ENCODE assay signal across 17 cellular contexts in the genomic region with DNA sequence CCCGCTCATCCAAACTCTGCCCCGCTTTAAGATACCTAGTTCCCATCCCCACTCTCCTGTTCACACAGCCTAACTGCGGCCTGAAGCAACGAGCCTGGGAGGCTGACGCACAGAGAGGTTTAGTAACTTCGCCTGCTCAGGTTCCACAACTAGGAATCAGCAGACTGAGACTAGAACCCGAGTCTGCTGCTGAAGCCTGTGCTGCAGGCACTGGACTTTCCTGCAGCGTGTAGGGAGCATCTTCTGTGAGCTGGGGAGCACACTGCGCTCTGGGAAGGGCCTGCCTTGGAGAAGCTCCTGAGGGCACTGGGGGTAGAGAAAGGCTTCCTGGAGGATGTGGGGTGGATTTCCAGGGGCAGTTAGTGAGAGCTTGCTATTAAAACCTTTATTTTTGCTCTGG. TPM values are rescaled to one million over a fixed set of nuclear protein-coding genes. Genes with fewer than 3 reads are reported as not detected.
DNase-seq lines count a peak whose midpoint lies in the region; ATAC-seq and TF ChIP-seq lines count a peak whose summit lies in the region.
"Had no signal": no experiment of that assay in that cellular context is flagged by ENCODE, and none has a peak within 500 bp of the region (broad histone marks: within the 10 kb centered on the region; RNA-seq: fewer than 3 reads in every experiment).

No MANE protein-coding gene starts in this region.

- H2BK12ac ChIP-seq in trophoblast cell (ENCODE audit: low read length) (no peak overlapping the region), H9 (ENCODE audit: insufficient read length, low read depth, low read length) (no peak overlapping the region)

- DNase-seq in activated naive CD8-positive, alpha-beta T cell treated with anti-CD3 and anti-CD28 coated beads, Interleukin-2, amount 50 U/mL, for 24 hours: no peak
- no peak for DNase-seq in activated naive CD8-positive, alpha-beta T cell treated with anti-CD3 and anti-CD28 coated beads for 36 hours
- no peak for DNase-seq in Panc1 (ENCODE audit: low read depth, low spot score)
- DNase-seq in trophoblast cell: no peak
- DNase-seq in H9: no peak
- no peak for DNase-seq in mesenteric fat pad (ENCODE audit: low spot score)
- DNase-seq: AML-193; CD4-positive, alpha-beta T cell; DMS153; DMS79 treated with DMSO at 0.1 percent for 48 hours; GOT3; H7 had no signal

- H4K20me1 ChIP-seq in H9 (ENCODE audit: control insufficient read depth, insufficient read depth, insufficient read length): no peaks in the 10 kb centered on the region

- H3K4me2 ChIP-seq in trophoblast cell (ENCODE audit: low read length): no peak overlapping the region
- H3K4me2 ChIP-seq in H9 (ENCODE audit: insufficient read depth, insufficient read length, low read length): no peak overlapping the region
- H3K4me2 ChIP-seq: A549 had no signal

- peak overlapping the region; percentile 41 for H3K9ac ChIP-seq in trophoblast cell (ENCODE audit: low read length)
- H3K9ac ChIP-seq in H9 (ENCODE audit: extremely low read depth, insufficient read length, low read length): no peak overlapping the region

- H3K23ac ChIP-seq in trophoblast cell (ENCODE audit: low read length): no peak overlapping the region
- no peak overlapping the region for H3K23ac ChIP-seq in H9 (ENCODE audit: insufficient read length, low read depth, low read length)

- no peak overlapping the region for H3K56ac ChIP-seq in H9 (ENCODE audit: insufficient read length, low read depth, low read length)

- in situ Hi-C loops in Panc1 (cut with HindIII; ENCODE audit: low pct_unique_long_range_greater_than_20kb, low sequenced_read_pairs): no loop called here

- TSS peak; percentile 26 for BruUV-seq in Panc1 (replicated peaks; lab: Mats Ljungman, UMichigan)

- H3K4me3 ChIP-seq in Panc1 (ENCODE audit: low read depth in 2 of 2, low read length in 2 of 2): no peak overlapping the region
- H3K4me3 ChIP-seq in trophoblast cell (ENCODE audit: low read depth, low read length): peak overlapping the region; percentile 5
- H3K4me3 ChIP-seq: A549, GM12878 had no signal

- H4K5ac ChIP-seq in H9 (ENCODE audit: insufficient read length, low read depth, low read length): no peak overlapping the region

- H4K12ac ChIP-seq in trophoblast cell (ENCODE audit: low read depth, low read length): no peak overlapping the region

- intact Hi-C loops in Panc1 (cut with micrococcal nuclease; ENCODE audit: unreplicated experiment): no loop called here

- CTCF ChIA-PET in Panc1 (lab: Charles Lee): no interaction called here

- no peaks in the 10 kb centered on the region for H3K23me2 ChIP-seq in H9 (ENCODE audit: insufficient read length, low read depth, low read length, poor library complexity, severe bottlenecking)

- no peak overlapping the region for H2BK120ac ChIP-seq in trophoblast cell (ENCODE audit: insufficient read depth, low read length, poor library complexity)
- no peak overlapping the region for H2BK120ac ChIP-seq in H9 (ENCODE audit: low read depth, low read length, poor library complexity, severe bottlenecking)

- no peak overlapping the region for H3K14ac ChIP-seq in trophoblast cell (ENCODE audit: low read length)
- H3K14ac ChIP-seq in H9 (ENCODE audit: insufficient read depth, low read length): no peak overlapping the region

- H3K79me2 ChIP-seq in trophoblast cell (ENCODE audit: control insufficient read depth, insufficient read depth, low read length, poor library complexity) (no peaks in the 10 kb centered on the region), H9 (ENCODE audit: insufficient read depth, low read length) (no peaks in the 10 kb centered on the region)

- no peaks in the 10 kb centered on the region for H3K27me3 ChIP-seq in Panc1 (ENCODE audit: control insufficient read depth, insufficient read depth, low read length)
- H3K27me3 ChIP-seq in trophoblast cell (ENCODE audit: insufficient read depth, low read length): no peaks in the 10 kb centered on the region
- no peaks in the 10 kb centered on the region for H3K27me3 ChIP-seq in H9 (ENCODE audit: insufficient read depth, low read length)

- no peaks in the 10 kb centered on the region for H3K27me3 Mint-ChIP-seq in activated naive CD8-positive, alpha-beta T cell treated with anti-CD3 and anti-CD28 coated beads, Interleukin-2, amount 50 U/mL, for 24 hours
- H3K27me3 Mint-ChIP-seq in activated naive CD8-positive, alpha-beta T cell treated with anti-CD3 and anti-CD28 coated beads for 36 hours: no peaks in the 10 kb centered on the region
- no peaks in the 10 kb centered on the region for H3K27me3 Mint-ChIP-seq in H9 (ENCODE audit: low read depth)
- H3K27me3 Mint-ChIP-seq: CD4-positive, alpha-beta T cell; IgD-negative memory B cell had no signal

- no peak for ATAC-seq in activated naive CD8-positive, alpha-beta T cell treated with anti-CD3 and anti-CD28 coated beads, Interleukin-2, amount 50 U/mL, for 24 hours
- ATAC-seq in Panc1: no peak
- ATAC-seq: A549, GM12878, HepG2 had no signal

- whole genome bisulfite sequencing in trophoblast cell (ENCODE audit: extremely low coverage, insufficient coverage, insufficient read length): no CpG with 5 or more reads among the region's 9 CpGs
- WGBS in H9 (ENCODE audit: extremely low coverage, insufficient read length, low lambda C conversion rate): no CpG with 5 or more reads among the region's 9 CpGs

- no peak overlapping the region for H3T11ph ChIP-seq in H9 (ENCODE audit: low read length)

- POLR2A ChIA-PET in Panc1 (lab: Charles Lee): no interaction called here

- H2BK15ac ChIP-seq in H9 (ENCODE audit: low read depth, low read length): no peak overlapping the region

- H4K8ac ChIP-seq in trophoblast cell (ENCODE audit: low read depth, low read length) (no peak overlapping the region), H9 (replicated peaks; ENCODE audit: insufficient read length, low read depth, low read length) (no peak overlapping the region)

- TF ChIP-seq CTCF in Panc1 (IDR thresholded peaks at IDR 0.05) (no peak), H9 (conservative IDR thresholded peaks at IDR 0.05) (no peak)

- no peaks in the 10 kb centered on the region for H3K9me3 Mint-ChIP-seq in activated naive CD8-positive, alpha-beta T cell treated with anti-CD3 and anti-CD28 coated beads, Interleukin-2, amount 50 U/mL, for 24 hours
- H3K9me3 Mint-ChIP-seq in activated naive CD8-positive, alpha-beta T cell treated with anti-CD3 and anti-CD28 coated beads for 36 hours: no peaks in the 10 kb centered on the region
- H3K9me3 Mint-ChIP-seq in H9: no peaks in the 10 kb centered on the region
- H3K9me3 Mint-ChIP-seq: CD4-positive, alpha-beta T cell; IgD-negative memory B cell had no signal

- H3K18ac ChIP-seq in trophoblast cell (ENCODE audit: low read length) (no peak overlapping the region), H9 (ENCODE audit: insufficient read length, low read depth, low read length) (no peak overlapping the region)

- H2BK5ac ChIP-seq in trophoblast cell (ENCODE audit: low read depth, low read length, poor library complexity) (no peak overlapping the region), H9 (ENCODE audit: insufficient read length, low read length) (no peak overlapping the region)

- H3K79me1 ChIP-seq in trophoblast cell (ENCODE audit: low read length) (no peaks in the 10 kb centered on the region), H9 (ENCODE audit: insufficient read depth, low read depth, low read length, poor library complexity, severe bottlenecking) (no peaks in the 10 kb centered on the region)

- H3K4me1 ChIP-seq in Panc1 (ENCODE audit: control insufficient read depth, insufficient read depth, low read length) (peaks cover 11% of the 10 kb centered on the region), trophoblast cell (ENCODE audit: control insufficient read depth in 1 of 2, insufficient read depth in 2 of 2, low read length in 2 of 2) (peaks cover 2 to 3% of the 10 kb centered on the region in 2 experiments), H9 (ENCODE audit: insufficient read depth, low read length) (no peaks in the 10 kb centered on the region; the same call in 1 of the 2 replicates)
- H3K4me1 ChIP-seq: A549 had no signal

- peaks cover 11% of the 10 kb centered on the region for H3K36me3 Mint-ChIP-seq in activated naive CD8-positive, alpha-beta T cell treated with anti-CD3 and anti-CD28 coated beads, Interleukin-2, amount 50 U/mL, for 24 hours (ENCODE audit: low read depth)
- no peaks in the 10 kb centered on the region for H3K36me3 Mint-ChIP-seq in activated naive CD8-positive, alpha-beta T cell treated with anti-CD3 and anti-CD28 coated beads for 36 hours
- peaks cover 6 to 42% (median 40%) of the 10 kb centered on the region in 3 experiments; a peak in 5 of 7 replicates for H3K36me3 Mint-ChIP-seq in H9 (ENCODE audit: insufficient read depth in 1 of 3, low read depth in 3 of 3)

- H2AFZ ChIP-seq in trophoblast cell (ENCODE audit: insufficient read depth, low read length, poor library complexity): no peak overlapping the region
- no peak overlapping the region for H2AFZ ChIP-seq in H9 (ENCODE audit: low read length)

- no peak overlapping the region for H3K27ac ChIP-seq in Panc1 (ENCODE audit: low read length)
- H3K27ac ChIP-seq in trophoblast cell (ENCODE audit: low read depth, low read length): no peak overlapping the region
- no peak overlapping the region for H3K27ac ChIP-seq in H9 (ENCODE audit: insufficient read length, low read depth, low read length)
- H3K27ac ChIP-seq: A549, C4-2B had no signal

- peak overlapping the region; percentile 28 for H3K27ac Mint-ChIP-seq in activated naive CD8-positive, alpha-beta T cell treated with anti-CD3 and anti-CD28 coated beads, Interleukin-2, amount 50 U/mL, for 24 hours
- no peak overlapping the region for H3K27ac Mint-ChIP-seq in activated naive CD8-positive, alpha-beta T cell treated with anti-CD3 and anti-CD28 coated beads for 36 hours
- H3K27ac Mint-ChIP-seq in H9: no peak overlapping the region
- H3K27ac Mint-ChIP-seq: CD4-positive, alpha-beta T cell; IgD-negative memory B cell had no signal

- H3K4me3 Mint-ChIP-seq in activated naive CD8-positive, alpha-beta T cell treated with anti-CD3 and anti-CD28 coated beads, Interleukin-2, amount 50 U/mL, for 24 hours: no peak overlapping the region
- no peak overlapping the region for H3K4me3 Mint-ChIP-seq in activated naive CD8-positive, alpha-beta T cell treated with anti-CD3 and anti-CD28 coated beads for 36 hours
- no peak overlapping the region for H3K4me3 Mint-ChIP-seq in H9
- H3K4me3 Mint-ChIP-seq: CD4-positive, alpha-beta T cell had no signal

- no peaks in the 10 kb centered on the region for H3K9me3 ChIP-seq in Panc1 (ENCODE audit: control insufficient read depth, insufficient read depth, low read depth, low read length)
- no peaks in the 10 kb centered on the region for H3K9me3 ChIP-seq in trophoblast cell (ENCODE audit: insufficient read depth, low read depth, low read length)
- H3K9me3 ChIP-seq in H9 (ENCODE audit: control insufficient read depth, low read depth, low read length): no peaks in the 10 kb centered on the region
- H3K9me3 ChIP-seq: A549 had no signal

- no peak overlapping the region for H2BK20ac ChIP-seq in H9 (ENCODE audit: low read depth, low read length, poor library complexity, severe bottlenecking)

- H3K4ac ChIP-seq in trophoblast cell (ENCODE audit: low read depth, low read length): no peak overlapping the region
- H3K4ac ChIP-seq in H9 (ENCODE audit: low read depth, low read length): no peak overlapping the region

- no peak overlapping the region for H4K91ac ChIP-seq in trophoblast cell (ENCODE audit: low read depth, low read length)
- H4K91ac ChIP-seq in H9 (ENCODE audit: insufficient read length, low read depth, low read length): no peak overlapping the region

- H2AK5ac ChIP-seq in trophoblast cell (ENCODE audit: low read length): no peak overlapping the region
- no peak overlapping the region for H2AK5ac ChIP-seq in H9 (ENCODE audit: insufficient read length, low read length)

- no peaks in the 10 kb centered on the region for H3K36me3 ChIP-seq in Panc1 (ENCODE audit: control insufficient read depth, insufficient read depth, low read length)
- H3K36me3 ChIP-seq in trophoblast cell (ENCODE audit: control insufficient read depth in 1 of 2, insufficient read depth in 2 of 2, low read length in 2 of 2): peaks cover 17 to 31% of the 10 kb centered on the region in 2 experiments

- H3K4me1 Mint-ChIP-seq in activated naive CD8-positive, alpha-beta T cell treated with anti-CD3 and anti-CD28 coated beads, Interleukin-2, amount 50 U/mL, for 24 hours: peaks cover 7% of the 10 kb centered on the region
- H3K4me1 Mint-ChIP-seq in activated naive CD8-positive, alpha-beta T cell treated with anti-CD3 and anti-CD28 coated beads for 36 hours: peaks cover 7% of the 10 kb centered on the region
- peaks cover 7 to 10% of the 10 kb centered on the region in 2 experiments; a peak in 3 of 4 replicates for H3K4me1 Mint-ChIP-seq in H9

RNA-seq across cellular contexts. Expression of a gene that starts 4.8 kb away (rescaled TPM):
- 1 to 10 TPM; 5.3 to 6.5 TPM for total RNA-seq in activated naive CD8-positive, alpha-beta T cell treated with anti-CD3 and anti-CD28 coated beads for 36 hours
- total RNA-seq in Panc1 (2021; ENCODE audit: unreplicated experiment) (7.9 TPM), H9 (2021) (5.6 and 7.1 TPM in 2 replicates), mesenteric fat pad (0.48 TPM)
- polyA plus RNA-seq in Panc1 (2012; ENCODE audit: insufficient read length): 6.1 TPM
- 3.0 and 3.5 TPM in 2 replicates for polyA plus RNA-seq in trophoblast cell (2013)
- polyA plus RNA-seq: IgD-negative memory B cell had no signal

RNA-seq across cellular contexts. Expression of a gene that starts 54.5 kb away (rescaled TPM):
- total RNA-seq in activated naive CD8-positive, alpha-beta T cell treated with anti-CD3 and anti-CD28 coated beads for 36 hours: 100 to 1,000 TPM; 107 to 108 TPM
- total RNA-seq in Panc1 (2021; ENCODE audit: unreplicated experiment) (82.3 TPM), H9 (2021) (94.5 and 95.5 TPM in 2 replicates), mesenteric fat pad (62.5 TPM)
- polyA plus RNA-seq in Panc1 (2012; ENCODE audit: insufficient read length): 62.1 TPM
- polyA plus RNA-seq in trophoblast cell (2013): 54.4 and 56.6 TPM in 2 replicates
